In genomic region chr20:58286729-58287128, GRCh38 we compare ENCODE assay signal across 25 cellular contexts. TPM values are rescaled to one million over a fixed set of nuclear protein-coding genes. Genes with fewer than 3 reads are reported as not detected.
DNase-seq lines count a peak whose midpoint lies in the region; ATAC-seq and TF ChIP-seq lines count a peak whose summit lies in the region.
"Had no signal": no experiment of that assay in that cellular context is flagged by ENCODE, and none has a peak within 500 bp of the region (broad histone marks: within the 10 kb centered on the region; RNA-seq: fewer than 3 reads in every experiment).

No MANE protein-coding gene starts in this region.

- H3K27ac Mint-ChIP-seq in activated CD4-positive, alpha-beta T cell treated with anti-CD3 and anti-CD28 coated beads, Interleukin-2, amount 10 ng/mL, durations not matched to agents 7 days and 5 days: peak overlapping the region; percentile 11
- H3K27ac Mint-ChIP-seq in activated B cell treated with CpG ODN at 0.5 μM for 24 hours: peak overlapping the region; percentile 54
- H3K27ac Mint-ChIP-seq in stimulated activated effector memory CD8-positive, alpha-beta T cell treated with anti-CD3 and anti-CD28 coated beads, Interleukin-12 subunit alpha, Interleukin-12 subunit beta, amount 100 ng/mL, for 72 hours: no peak overlapping the region
- H3K27ac Mint-ChIP-seq: H9 had no signal

- CTCF ChIA-PET in activated CD4-positive, alpha-beta T cell treated with anti-CD3 and anti-CD28 coated beads, Interleukin-2, amount 10 ng/mL, durations not matched to agents 7 days and 5 days (lab: Charles Lee): no interaction called here
- CTCF ChIA-PET in activated B cell treated with CpG ODN at 0.5 μM for 24 hours (lab: Charles Lee): no interaction called here

- in situ Hi-C loops in GM13977 (cut with MboI; ENCODE audit: low pct_unique_long_range_greater_than_20kb, low sequenced_read_pairs, unreplicated experiment): no loop called here

- peak; percentile 14 for ATAC-seq in activated B cell treated with CpG ODN at 0.5 μM for 24 hours (ENCODE audit: low read depth)
- ATAC-seq in stimulated activated effector memory CD8-positive, alpha-beta T cell treated with anti-CD3 and anti-CD28 coated beads, Interleukin-12 subunit alpha, Interleukin-12 subunit beta, amount 100 ng/mL, for 72 hours: peak; percentile 28
- ATAC-seq in upper lobe of right lung: no peak
- ATAC-seq: foreskin keratinocyte, psoas muscle had no signal

- H3K27me3 Mint-ChIP-seq in activated CD4-positive, alpha-beta T cell treated with anti-CD3 and anti-CD28 coated beads, Interleukin-2, amount 10 ng/mL, durations not matched to agents 7 days and 5 days: no peaks in the 10 kb centered on the region
- no peaks in the 10 kb centered on the region for H3K27me3 Mint-ChIP-seq in activated B cell treated with CpG ODN at 0.5 μM for 24 hours
- H3K27me3 Mint-ChIP-seq: CD4-positive, alpha-beta memory T cell had no signal

- H3K9me3 ChIP-seq in upper lobe of right lung: no peaks in the 10 kb centered on the region
- H3K9me3 ChIP-seq: psoas muscle, tibial artery had no signal

- no peaks in the 10 kb centered on the region for H3K9me3 Mint-ChIP-seq in activated CD4-positive, alpha-beta T cell treated with anti-CD3 and anti-CD28 coated beads, Interleukin-2, amount 10 ng/mL, durations not matched to agents 7 days and 5 days
- H3K9me3 Mint-ChIP-seq in activated B cell treated with CpG ODN at 0.5 μM for 24 hours: no peaks in the 10 kb centered on the region
- H3K9me3 Mint-ChIP-seq in stimulated activated effector memory CD8-positive, alpha-beta T cell treated with anti-CD3 and anti-CD28 coated beads, Interleukin-12 subunit alpha, Interleukin-12 subunit beta, amount 100 ng/mL, for 72 hours: no peaks in the 10 kb centered on the region
- H3K9me3 Mint-ChIP-seq: CD4-positive, alpha-beta memory T cell had no signal

- no peak overlapping the region for H3K4me3 Mint-ChIP-seq in activated CD4-positive, alpha-beta T cell treated with anti-CD3 and anti-CD28 coated beads, Interleukin-2, amount 10 ng/mL, durations not matched to agents 7 days and 5 days
- no peak overlapping the region for H3K4me3 Mint-ChIP-seq in activated B cell treated with CpG ODN at 0.5 μM for 24 hours
- H3K4me3 Mint-ChIP-seq in stimulated activated effector memory CD8-positive, alpha-beta T cell treated with anti-CD3 and anti-CD28 coated beads, Interleukin-12 subunit alpha, Interleukin-12 subunit beta, amount 100 ng/mL, for 72 hours: no peak overlapping the region
- H3K4me3 Mint-ChIP-seq: H9 had no signal

- H3K36me3 ChIP-seq in upper lobe of right lung: peaks cover 7% of the 10 kb centered on the region

- H3K27ac ChIP-seq in upper lobe of right lung: no peak overlapping the region
- H3K27ac ChIP-seq: epithelial cell of prostate, foreskin keratinocyte, KMS-11, PC-9, psoas muscle, tibial artery had no signal

- intact Hi-C loops in activated B cell treated with CpG ODN at 0.5 μM for 24 hours (cut with micrococcal nuclease) (no loop called here), upper lobe of right lung (cut with DNase I) (no loop called here)

- no peaks in the 10 kb centered on the region for H3K27me3 ChIP-seq in upper lobe of right lung
- H3K27me3 ChIP-seq: foreskin keratinocyte, tibial artery had no signal

- no peaks in the 10 kb centered on the region for H3K4me1 ChIP-seq in upper lobe of right lung
- H3K4me1 ChIP-seq: foreskin keratinocyte, psoas muscle, tibial artery had no signal

- H3K4me1 Mint-ChIP-seq in activated CD4-positive, alpha-beta T cell treated with anti-CD3 and anti-CD28 coated beads, Interleukin-2, amount 10 ng/mL, durations not matched to agents 7 days and 5 days: peaks cover 13% of the 10 kb centered on the region
- peaks cover 24% of the 10 kb centered on the region for H3K4me1 Mint-ChIP-seq in activated B cell treated with CpG ODN at 0.5 μM for 24 hours
- peaks cover 8% of the 10 kb centered on the region for H3K4me1 Mint-ChIP-seq in stimulated activated effector memory CD8-positive, alpha-beta T cell treated with anti-CD3 and anti-CD28 coated beads, Interleukin-12 subunit alpha, Interleukin-12 subunit beta, amount 100 ng/mL, for 72 hours

- H3K4me3 ChIP-seq in upper lobe of right lung: no peak overlapping the region
- H3K4me3 ChIP-seq: PC-9, psoas muscle, tibial artery had no signal

- TF ChIP-seq CTCF in GM13977 (IDR thresholded peaks at IDR 0.05; ENCODE audit: extremely low read depth, insufficient read depth, missing control alignments) (no peak), activated B cell treated with CpG ODN at 0.5 μM for 24 hours (IDR thresholded peaks at IDR 0.05) (no peak), upper lobe of right lung (IDR thresholded peaks at IDR 0.05) (no peak)

- DNase-seq in activated CD4-positive, alpha-beta T cell treated with anti-CD3 and anti-CD28 coated beads, Interleukin-2, amount 10 ng/mL, durations not matched to agents 7 days and 5 days: no peak
- no peak for DNase-seq in activated CD4-positive, alpha-beta T cell treated with anti-CD3 and anti-CD28 coated beads for 4 hours
- DNase-seq in GM13977 (ENCODE audit: low spot score): peak; percentile 12
- DNase-seq in activated B cell treated with CpG ODN at 0.5 μM for 24 hours: no peak
- peak in 1 of 2 donors; percentile 29 for DNase-seq in stimulated activated effector memory CD8-positive, alpha-beta T cell treated with anti-CD3 and anti-CD28 coated beads, Interleukin-12 subunit alpha, Interleukin-12 subunit beta, amount 100 ng/mL, for 72 hours (ENCODE audit: low spot score in 2 of 2)
- no peak for DNase-seq in upper lobe of right lung
- no peak for DNase-seq in stimulated activated CD4-positive, alpha-beta T cell treated with anti-CD3 and anti-CD28 coated beads, Interleukin-1b, Interleukin-23, amount 100 ng/mL, for 48 hours
- DNase-seq in nucleus accumbens (lab: John Stamatoyannopoulos, UW): no peak
- DNase-seq: activated CD4-positive, CD25-positive, alpha-beta regulatory T cell treated with anti-CD3 and anti-CD28 coated beads, Interleukin-2, amount 50 U/mL, for 72 hours; CD4-positive, alpha-beta memory T cell; dermis blood vessel endothelial cell; DMS79; foreskin keratinocyte; H9; kidney; NCI-H1092 treated with DMSO at 0.1 percent for 48 hours; NCI-H2081 treated with DMSO at 0.1 percent for 48 hours; NCI-H526; PC-9; psoas muscle; tibial artery had no signal

- POLR2A ChIA-PET in activated CD4-positive, alpha-beta T cell treated with anti-CD3 and anti-CD28 coated beads, Interleukin-2, amount 10 ng/mL, durations not matched to agents 7 days and 5 days (lab: Charles Lee): no interaction called here
- POLR2A ChIA-PET in activated B cell treated with CpG ODN at 0.5 μM for 24 hours (lab: Charles Lee): no interaction called here

- H3K36me3 Mint-ChIP-seq in activated CD4-positive, alpha-beta T cell treated with anti-CD3 and anti-CD28 coated beads, Interleukin-2, amount 10 ng/mL, durations not matched to agents 7 days and 5 days (ENCODE audit: low read depth): peaks cover 29% of the 10 kb centered on the region
- peaks cover 39% of the 10 kb centered on the region for H3K36me3 Mint-ChIP-seq in activated B cell treated with CpG ODN at 0.5 μM for 24 hours (ENCODE audit: low read depth)
- no peaks in the 10 kb centered on the region for H3K36me3 Mint-ChIP-seq in stimulated activated effector memory CD8-positive, alpha-beta T cell treated with anti-CD3 and anti-CD28 coated beads, Interleukin-12 subunit alpha, Interleukin-12 subunit beta, amount 100 ng/mL, for 72 hours

RNA-seq across cellular contexts. Expression of gene RAB22A, which starts 22.8 kb away (rescaled TPM):
- 10 to 100 TPM; 15.5 to 18.0 TPM for total RNA-seq in activated CD4-positive, alpha-beta T cell treated with anti-CD3 and anti-CD28 coated beads, Interleukin-2, amount 10 ng/mL, durations not matched to agents 7 days and 5 days
- 14.4 and 15.7 TPM in 2 replicates for total RNA-seq in activated B cell treated with CpG ODN at 0.5 μM for 24 hours
- total RNA-seq in upper lobe of right lung: 24.2 TPM

RNA-seq across cellular contexts. Expression of gene ANKRD60, which starts 58.3 kb away (rescaled TPM):
- not detected for total RNA-seq in activated CD4-positive, alpha-beta T cell treated with anti-CD3 and anti-CD28 coated beads, Interleukin-2, amount 10 ng/mL, durations not matched to agents 7 days and 5 days
- not detected in 2 replicates for total RNA-seq in activated B cell treated with CpG ODN at 0.5 μM for 24 hours
- total RNA-seq in upper lobe of right lung: not detected
- total RNA-seq: bronchial epithelial cell; CD4-positive, alpha-beta memory T cell; dermis blood vessel endothelial cell; foreskin keratinocyte; H9; kidney; lung microvascular endothelial cell; PC-9; psoas muscle had no signal
